In genomic region chr6:147257760-147258159, GRCh38 we compare ENCODE assay signal across 25 cellular contexts. TPM values are rescaled to one million over a fixed set of nuclear protein-coding genes. Genes with fewer than 3 reads are reported as not detected.
DNase-seq lines count a peak whose midpoint lies in the region; ATAC-seq, FAIRE-seq and TF ChIP-seq lines count a peak whose summit lies in the region.
"Had no signal": no experiment of that assay in that cellular context is flagged by ENCODE, and none has a peak within 500 bp of the region (broad histone marks: within the 10 kb centered on the region; RNA-seq: fewer than 3 reads in every experiment).

No MANE protein-coding gene starts in this region.

- H4K20me1 ChIP-seq in K562 (replicated peaks; ENCODE audit: control insufficient read depth, insufficient read depth, low read length) = no peaks in the 10 kb centered on the region
- H4K20me1 ChIP-seq: BLaER1 had no signal

- H3K36me3 ChIP-seq in BE2C (peaks cover 48% of the 10 kb centered on the region), K562 (ENCODE audit: control insufficient read depth, insufficient read depth, low read length) (peaks cover 72% of the 10 kb centered on the region)
- H3K36me3 ChIP-seq in CD4-positive, alpha-beta memory T cell (ENCODE audit: insufficient read depth, low read length) = no peaks in the 10 kb centered on the region
- H3K36me3 ChIP-seq: BLaER1 had no signal

- H3K4me3 Mint-ChIP-seq in CD4-positive, alpha-beta memory T cell = no peak overlapping the region
- H3K4me3 Mint-ChIP-seq: B cell; CD14-positive monocyte; CD4-positive, CD25-positive, alpha-beta regulatory T cell; CD8-positive, alpha-beta T cell had no signal

- no peak overlapping the region for H3K27ac ChIP-seq in K562 (ENCODE audit: extremely low read depth, low read depth, low read length)
- no peak overlapping the region for H3K27ac ChIP-seq in CD4-positive, alpha-beta memory T cell (ENCODE audit: low read depth, low read length)
- H3K27ac ChIP-seq: 22Rv1, A549, BLaER1 had no signal

- peaks cover 9 to 11% of the 10 kb centered on the region in 2 donors for H3K36me3 Mint-ChIP-seq in CD4-positive, alpha-beta memory T cell

- no peak for ATAC-seq in K562
- ATAC-seq in HG03175 (IDR thresholded peaks at IDR 0.05; ENCODE audit: unreplicated experiment) = no peak
- ATAC-seq: A549; CD8-positive, alpha-beta T cell; GM12878 had no signal

- no peak overlapping the region for H3K4me3 ChIP-seq in BE2C (ENCODE audit: low read depth, low read length)
- H3K4me3 ChIP-seq in K562 = no peak overlapping the region
- H3K4me3 ChIP-seq in choroid plexus epithelial cell (ENCODE audit: low read depth, low read length) = no peak overlapping the region
- no peak overlapping the region for H3K4me3 ChIP-seq in CD4-positive, alpha-beta memory T cell (ENCODE audit: low read length in 2 of 2)
- H3K4me3 ChIP-seq: A549, BLaER1, GM12878 had no signal

- no peak overlapping the region for H2AFZ ChIP-seq in K562 (ENCODE audit: low read depth, low read length)

- CTCF ChIA-PET in K562 (lab: Yijun Ruan, JAX; ENCODE audit: low intra/inter-chr PET ratio) = no interaction called here
- CTCF ChIA-PET in CD4-positive, alpha-beta memory T cell (lab: Charles Lee; ENCODE audit: partially characterized antibody) = no interaction called here

- BruUV-seq in K562 (replicated peaks; lab: Mats Ljungman, UMichigan) = no TSS peak

- no peak overlapping the region for H3K9ac ChIP-seq in K562 (ENCODE audit: insufficient read depth in 1 of 2, low read depth in 2 of 2, low read length in 2 of 2)
- H3K9ac ChIP-seq: BLaER1 had no signal

- H3K27me3 ChIP-seq in BE2C (no peaks in the 10 kb centered on the region), K562 (ENCODE audit: control insufficient read depth in 2 of 2, insufficient read depth in 2 of 2, low read length in 2 of 2) (no peaks in the 10 kb centered on the region)
- no peaks in the 10 kb centered on the region for H3K27me3 ChIP-seq in CD4-positive, alpha-beta memory T cell (ENCODE audit: insufficient read depth, low read length)
- H3K27me3 ChIP-seq: BLaER1 had no signal

- intact Hi-C loops in K562 (cut with micrococcal nuclease) = no loop called here
- intact Hi-C loops in CD4-positive, alpha-beta memory T cell (cut with micrococcal nuclease) = no loop called here

- TF ChIP-seq CTCF in BE2C (IDR thresholded peaks at IDR 0.05; ENCODE audit: low read depth, low read length) (no peak), K562 (IDR thresholded peaks at IDR 0.05 in 2 of 3, conservative IDR thresholded peaks at IDR 0.05 in 1 of 3; ENCODE audit: insufficient read depth in 2 of 3, low read depth in 1 of 3, low read length in 3 of 3) (no peak), choroid plexus epithelial cell (conservative IDR thresholded peaks at IDR 0.05; ENCODE audit: low read depth, low read length) (no peak)

- POLR2A ChIA-PET in K562 (lab: Yijun Ruan, JAX) = no interaction called here
- POLR2A ChIA-PET in CD4-positive, alpha-beta memory T cell (lab: Charles Lee; ENCODE audit: partially characterized antibody) = interaction anchor here (0.6 kb wide), 1 partner anchor 25 kb away, joined by 3 read pairs; no protein-coding TSS in a partner anchor

- H3K4me2 ChIP-seq in K562 (ENCODE audit: insufficient read depth, low read length) = no peak overlapping the region
- H3K4me2 ChIP-seq: A549, BLaER1 had no signal

- H3K27me3 Mint-ChIP-seq in CD4-positive, alpha-beta memory T cell = no peaks in the 10 kb centered on the region
- H3K27me3 Mint-ChIP-seq: B cell; CD4-positive, CD25-positive, alpha-beta regulatory T cell had no signal

- no peak for TF ChIP-seq POLR2A in K562 (conservative IDR thresholded peaks at IDR 0.05)

- H3K4me1 ChIP-seq in BE2C (peaks cover 6% of the 10 kb centered on the region; the same call in 1 of the 2 replicates), K562 (replicated peaks in 1 of 2; ENCODE audit: control insufficient read depth in 2 of 2, insufficient read depth in 2 of 2, low read length in 2 of 2) (no peaks in the 10 kb centered on the region)
- H3K4me1 ChIP-seq in CD4-positive, alpha-beta memory T cell (ENCODE audit: insufficient read depth, low read length) = no peaks in the 10 kb centered on the region
- H3K4me1 ChIP-seq: A549, BLaER1 had no signal

- TF ChIP-seq EP300 in K562 (IDR thresholded peaks at IDR 0.05; ENCODE audit: low read length) = no peak

- no peak for FAIRE-seq in K562 (lab: Jason Lieb, UNC)
- FAIRE-seq: A549, D721Med, GM12892, GM18507 had no signal

- H3K4me1 Mint-ChIP-seq in CD4-positive, alpha-beta memory T cell = peaks cover 0 to 6% (median 4%) of the 10 kb centered on the region in 4 donors
- H3K4me1 Mint-ChIP-seq: B cell had no signal

- WGBS in K562 (ENCODE audit: insufficient coverage, low coverage, missing lambda C conversion rate) = 71% methylated on average over 5 of the region's 5 CpGs

- peak; percentile 58 for DNase-seq in BE2C
- DNase-seq in Daoy (ENCODE audit: low read depth) = peak; percentile 4
- DNase-seq in K562 (ENCODE audit: extremely low read depth in 1 of 4, low spot score in 3 of 4) = no peak
- DNase-seq in choroid plexus epithelial cell (ENCODE audit: low read depth) = peak; percentile 33
- no peak for DNase-seq in activated naive CD4-positive, alpha-beta T cell (lab: John Stamatoyannopoulos, UW)
- no peak for DNase-seq in CD4-positive, alpha-beta memory T cell
- no peak for DNase-seq in stimulated activated naive CD4-positive, alpha-beta T cell treated with Interleukin-2 at 50 U/mL for 16 hours (lab: John Stamatoyannopoulos, UW)
- DNase-seq: AML-193; C1 segment of cervical spinal cord; CD4-positive, CD25-positive, alpha-beta regulatory T cell; CD8-positive, alpha-beta T cell; COR-L47; DMS79 treated with DMSO at 0.1 percent for 48 hours; EL; GDM1 had no signal

- TF ChIP-seq RAD21 in K562 (CRISPR knock-in tag; conservative IDR thresholded peaks at IDR 0.05 in 1 of 2, IDR thresholded peaks at IDR 0.05 in 1 of 2) = no peak

- in situ Hi-C loops in K562 (cut with MboI) = no loop called here

- H3K79me2 ChIP-seq in K562 (ENCODE audit: control insufficient read depth, insufficient read depth, low read length) = peaks cover 35% of the 10 kb centered on the region

- no peaks in the 10 kb centered on the region for H3K9me1 ChIP-seq in K562 (ENCODE audit: control insufficient read depth, insufficient read depth, low read length)

- H3K9me3 Mint-ChIP-seq in CD4-positive, alpha-beta memory T cell = peaks cover 0 to 7% (median 0%) of the 10 kb centered on the region in 8 donors

- no peak overlapping the region for H3K27ac Mint-ChIP-seq in CD4-positive, alpha-beta memory T cell
- H3K27ac Mint-ChIP-seq: B cell; CD14-positive monocyte; CD4-positive, CD25-positive, alpha-beta regulatory T cell; CD8-positive, alpha-beta T cell had no signal

- H3K9me3 ChIP-seq in BE2C (no peaks in the 10 kb centered on the region), K562 (replicated peaks; ENCODE audit: control insufficient read depth, insufficient read depth, low read depth, low read length) (no peaks in the 10 kb centered on the region)
- H3K9me3 ChIP-seq in CD4-positive, alpha-beta memory T cell (ENCODE audit: control insufficient read depth in 1 of 2, low read length in 2 of 2) = no peaks in the 10 kb centered on the region
- H3K9me3 ChIP-seq: A549, BLaER1 had no signal

TF ChIP-seq in K562, 482 proteins besides CTCF, POLR2A, EP300 and RAD21 (continues in another document):
- peak; percentile 58 for TF ChIP-seq NFIC (IDR thresholded peaks at IDR 0.05)

RNA-seq across cellular contexts. Expression of gene STXBP5, which starts 53.5 kb away (rescaled TPM):
- 30.3 TPM for polyA plus RNA-seq in BE2C (2012; ENCODE audit: insufficient read depth, insufficient read length, low read depth)
- 22.7 and 61.3 TPM in 2 replicates for total RNA-seq in Daoy (2014; rRNA removed; shearing (Covaris generic))
- total RNA-seq in K562 (2011; cell fraction: chromatin; rRNA removed; ENCODE audit: low replicate concordance) = 282 and 467 TPM in 2 replicates
- 111 and 113 TPM in 2 replicates for total RNA-seq in K562 (2011; cell fraction: nucleolus; rRNA removed)
- 160 and 217 TPM in 2 replicates for total RNA-seq in K562 (2011; cell fraction: nucleoplasm; rRNA removed)
- total RNA-seq in K562 (2014; rRNA removed) = 50.1 and 60.1 TPM in 2 replicates
- total RNA-seq in K562 (2014; rRNA removed; fragmentation: Illumina TruSeq; extraction: Trizol) = 114 and 158 TPM in 2 replicates
- 144 and 155 TPM in 2 replicates for total RNA-seq in K562 (2015; rRNA removed; fragmentation: Illumina TruSeq; extraction: Trizol)
- total RNA-seq in K562 (2021) = 98.8 and 115 TPM in 2 replicates
- polyA plus RNA-seq in K562 (2011; rRNA removed) = 128 and 172 TPM in 2 replicates
- polyA plus RNA-seq in K562 (2011; cell fraction: cytosol; rRNA removed) = 42.0 and 63.5 TPM in 2 replicates
- polyA plus RNA-seq in K562 (2011; cell fraction: nucleus; rRNA removed) = 254 and 270 TPM in 2 replicates
- polyA plus RNA-seq in K562 (2012) = 56.3 and 84.9 TPM in 2 replicates
- polyA plus RNA-seq in K562 (2014; fragmentation: Illumina TruSeq; extraction: Trizol) = 71.5 and 82.1 TPM in 2 replicates
- polyA plus RNA-seq in K562 (2014; fragmentation: Nextera tagmentation; extraction: Ambion mirVana) = 10 to 100 TPM; 23.3 to 23.9 TPM
- 49.6 and 60.5 TPM in 2 replicates for polyA plus RNA-seq in K562 (2014; rRNA removed)
- polyA minus RNA-seq in K562 (2011; rRNA and poly(A)+ RNA removed) = 447 and 452 TPM in 2 replicates
- polyA minus RNA-seq in K562 (2011; cell fraction: cytosol; rRNA and poly(A)+ RNA removed) = 96.1 and 167 TPM in 2 replicates
- polyA minus RNA-seq in K562 (2011; cell fraction: nucleus; rRNA and poly(A)+ RNA removed) = 374 and 571 TPM in 2 replicates
- 10 to 100 TPM; 36.5 TPM for total RNA-seq in CD4-positive, alpha-beta memory T cell
- 1 to 10 TPM in 1 of 2 donors, under 1 TPM in 1; 0.90 to 7.2 TPM for polyA plus RNA-seq in CD4-positive, alpha-beta memory T cell

Comparison
In these comparisons a context has a peak if more than half of its experiments do, and no peak if none do; other contexts are left out.
1. DNase-seq: peak in BE2C (single experiment), Daoy (single experiment) and choroid plexus epithelial cell (single experiment); none in K562 (0 of 4), activated naive CD4-positive, alpha-beta T cell (0 of 4), CD4-positive, alpha-beta memory T cell (0 of 5) and stimulated activated naive CD4-positive, alpha-beta T cell treated with Interleukin-2 at 50 U/mL for 16 hours (single experiment).